In genomic region chr1:58197811-58198210, GRCh38 we compare ENCODE assay signal across 4 cellular contexts.
"Had no signal": no experiment of that assay in that cellular context is flagged by ENCODE, and none has a peak within 500 bp of the region (broad histone marks: within the 10 kb centered on the region; RNA-seq: fewer than 3 reads in every experiment).

No MANE protein-coding gene starts in this region.

- ATAC-seq: GM23338, HCT116 had no signal

- H3K9me3 ChIP-seq: HAP-1 had no signal

- H3K4me3 ChIP-seq: GM23248, GM23338, HAP-1 had no signal

- H3K4me2 ChIP-seq: GM23338 had no signal

- H2AFZ ChIP-seq: GM23248, GM23338 had no signal

- H3K36me3 ChIP-seq: HAP-1 had no signal

- H3K27ac ChIP-seq: GM23248 had no signal

- H3K9ac ChIP-seq: GM23248 had no signal
